Comparison of ENCODE assay signal across 18 cellular contexts in the genomic region with DNA sequence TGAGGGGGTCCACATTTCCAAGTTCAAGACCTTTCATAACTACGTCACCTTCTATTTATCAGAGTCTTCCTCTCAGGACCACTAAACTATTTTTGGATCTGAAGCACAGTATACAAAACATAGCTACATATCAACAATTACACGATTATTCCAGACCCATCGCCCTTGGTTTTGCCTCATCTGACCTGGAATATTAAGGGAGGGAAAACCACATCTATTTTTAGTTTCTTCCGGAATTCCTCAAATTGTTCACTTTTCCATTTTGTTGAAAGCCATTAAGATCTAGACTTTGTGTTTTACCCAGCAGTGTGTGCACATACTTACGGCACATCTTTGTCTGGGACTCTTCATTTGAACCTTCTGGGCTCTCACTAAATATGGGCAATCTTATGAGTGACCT. TPM values are rescaled to one million over a fixed set of nuclear protein-coding genes. Genes with fewer than 3 reads are reported as not detected.
"Had no signal": no experiment of that assay in that cellular context is flagged by ENCODE, and none has a peak within 500 bp of the region (broad histone marks: within the 10 kb centered on the region; RNA-seq: fewer than 3 reads in every experiment).

No MANE protein-coding gene starts in this region.

- H3K4me3 ChIP-seq: dorsolateral prefrontal cortex, esophagus muscularis mucosa, prostate gland, sigmoid colon, stomach, tibial artery had no signal

- ATAC-seq: activated naive CD4-positive, alpha-beta T cell treated with anti-CD3 and anti-CD28 coated beads, Interleukin-2, amount 50 U/mL, for 72 hours; natural killer cell treated with Interleukin-12 subunit alpha and Interleukin-12 subunit beta and Interleukin-15 and Interleukin-18, amount 100 ng/mL, for 72 hours had no signal

- H3K27ac ChIP-seq: prostate gland, tibial artery had no signal

- H3K27me3 Mint-ChIP-seq: activated CD4-positive, alpha-beta T cell treated with anti-CD3 and anti-CD28 coated beads, Interleukin-2, amount 10 ng/mL, durations not matched to agents 24 days and 14 days had no signal

- H3K27ac Mint-ChIP-seq: activated B cell treated with CpG ODN at 0.5 μM for 24 hours; activated CD4-positive, alpha-beta T cell treated with anti-CD3 and anti-CD28 coated beads, Interleukin-2, amount 10 ng/mL, durations not matched to agents 24 days and 14 days; activated naive CD4-positive, alpha-beta T cell treated with anti-CD3 and anti-CD28 coated beads, Interleukin-2, amount 50 U/mL, for 72 hours; natural killer cell treated with Interleukin-12 subunit alpha and Interleukin-12 subunit beta and Interleukin-15 and Interleukin-18, amount 100 ng/mL, for 72 hours had no signal

- H3K4me3 Mint-ChIP-seq: activated B cell treated with CpG ODN at 0.5 μM for 24 hours; activated CD4-positive, alpha-beta T cell treated with anti-CD3 and anti-CD28 coated beads, Interleukin-2, amount 10 ng/mL, durations not matched to agents 24 days and 14 days; natural killer cell treated with Interleukin-12 subunit alpha and Interleukin-12 subunit beta and Interleukin-15 and Interleukin-18, amount 100 ng/mL, for 72 hours had no signal

- H3K4me1 ChIP-seq: prostate gland, sigmoid colon, stomach had no signal

- H3K4me1 Mint-ChIP-seq: activated B cell treated with CpG ODN at 0.5 μM for 24 hours; activated CD4-positive, alpha-beta T cell treated with anti-CD3 and anti-CD28 coated beads, Interleukin-2, amount 10 ng/mL, durations not matched to agents 24 days and 14 days had no signal

- DNase-seq: activated B cell treated with CpG ODN at 0.5 μM for 24 hours; activated CD4-positive, alpha-beta T cell treated with anti-CD3 and anti-CD28 coated beads, Interleukin-2, amount 10 ng/mL, durations not matched to agents 24 days and 14 days; amniotic stem cell; dorsolateral prefrontal cortex; head of caudate nucleus; mammary epithelial cell; occipital lobe; SHP77; sigmoid colon; stimulated activated CD4-positive, alpha-beta T cell treated with anti-CD3 and anti-CD28 coated beads, Interleukin-4, amount 100 ng/mL, for 1 hour; stomach; T-helper 2 cell; tibial artery had no signal

- H3K9me3 Mint-ChIP-seq: activated B cell treated with CpG ODN at 0.5 μM for 24 hours; activated CD4-positive, alpha-beta T cell treated with anti-CD3 and anti-CD28 coated beads, Interleukin-2, amount 10 ng/mL, durations not matched to agents 24 days and 14 days had no signal

- H3K36me3 ChIP-seq: esophagus muscularis mucosa, prostate gland, sigmoid colon, stomach, tibial artery had no signal

- H3K36me3 Mint-ChIP-seq: activated naive CD4-positive, alpha-beta T cell treated with anti-CD3 and anti-CD28 coated beads, Interleukin-2, amount 50 U/mL, for 72 hours; natural killer cell treated with Interleukin-12 subunit alpha and Interleukin-12 subunit beta and Interleukin-15 and Interleukin-18, amount 100 ng/mL, for 72 hours had no signal

- H3K9me3 ChIP-seq: esophagus muscularis mucosa, prostate gland, sigmoid colon, stomach, tibial artery had no signal

- H3K27me3 ChIP-seq: dorsolateral prefrontal cortex, esophagus muscularis mucosa, sigmoid colon, stomach, tibial artery had no signal

RNA-seq across cellular contexts. Expression of gene ADGRF5, which starts 12.0 kb away (rescaled TPM):
- total RNA-seq: activated B cell treated with CpG ODN at 0.5 μM for 24 hours; activated CD4-positive, alpha-beta T cell treated with anti-CD3 and anti-CD28 coated beads, Interleukin-2, amount 10 ng/mL, durations not matched to agents 24 days and 14 days; activated naive CD4-positive, alpha-beta T cell treated with anti-CD3 and anti-CD28 coated beads, Interleukin-2, amount 50 U/mL, for 72 hours; natural killer cell treated with Interleukin-12 subunit alpha and Interleukin-12 subunit beta and Interleukin-15 and Interleukin-18, amount 100 ng/mL, for 72 hours had no signal
- polyA plus RNA-seq: keratinocyte had no signal
